7 cellular contexts compared by ENCODE assay signal in genomic region chr12:132809391-132809790, GRCh38. TPM values are rescaled to one million over a fixed set of nuclear protein-coding genes. Genes with fewer than 3 reads are reported as not detected.
A peak's percentile ranks its signal among the peaks of the same experiment; 100 is the strongest.
DNase-seq lines count a peak whose midpoint lies in the region; ATAC-seq, FAIRE-seq and TF ChIP-seq lines count a peak whose summit lies in the region.
"Not testable (repeated sequence)": the region's sequence is repeated elsewhere in the genome, so short reads cannot be mapped to it uniquely, and the experiment has no call there.

No MANE protein-coding gene starts in this region.

- H3K23me2 ChIP-seq in H1 (ENCODE audit: low read depth, low read length), result not testable (repeated sequence)

- not testable (repeated sequence) for H2BK12ac ChIP-seq in H1 (ENCODE audit: low read depth, low read length)

- not testable (repeated sequence) for H3K23ac ChIP-seq in IMR-90 (ENCODE audit: low read depth, low read length); H1 (ENCODE audit: insufficient read length)

- not testable (repeated sequence) for H4K91ac ChIP-seq in IMR-90 (ENCODE audit: insufficient read depth, low read depth, low read length); H1 (replicated peaks; ENCODE audit: insufficient read length, low read length)

- not testable (repeated sequence) for TF ChIP-seq EP300 in H1 (IDR thresholded peaks at IDR 0.05; ENCODE audit: borderline replicate concordance in 1 of 2, low read depth in 2 of 2, low read length in 2 of 2)

- not testable (repeated sequence) for H3K4ac ChIP-seq in IMR-90 (ENCODE audit: low read depth, low read length); H1 (replicated peaks; ENCODE audit: insufficient read length, low read depth, low read length)

- not testable (repeated sequence) for H2AK9ac ChIP-seq in IMR-90 (replicated peaks; ENCODE audit: low read depth, low read length, poor library complexity)

- not testable (repeated sequence) for TF ChIP-seq RAD21 in IMR-90 (IDR thresholded peaks at IDR 0.05; ENCODE audit: low read length)
- peak in 1 of 2 experiments; percentile 31; a peak in 1 of 4 replicates for TF ChIP-seq RAD21 in H1 (IDR thresholded peaks at IDR 0.05 in 1 of 2, conservative IDR thresholded peaks at IDR 0.05 in 1 of 2; ENCODE audit: low read depth in 2 of 2, low read length in 2 of 2)

- H3K4me1 ChIP-seq in IMR-90 (ENCODE audit: control insufficient read depth, insufficient read depth, low read length); Peyer's patch; H1 (replicated peaks in 1 of 4; ENCODE audit: control insufficient read depth in 3 of 4, insufficient read depth in 4 of 4, low read length in 3 of 4); right cardiac atrium (ENCODE audit: control insufficient read depth, insufficient read depth, low read length); parathyroid adenoma: not testable (repeated sequence)

- ATAC-seq in IMR-90 (ENCODE audit: low read depth); right cardiac atrium: not testable (repeated sequence)

- H2BK15ac ChIP-seq in IMR-90 (ENCODE audit: low read depth, low read length); H1 (ENCODE audit: low read length): not testable (repeated sequence)

- DNase-seq in EL (peak; percentile 26), Peyer's patch (peak in 2 of 3 donors; percentile 41 to 73), H1 (ENCODE audit: low read depth in 1 of 2, low spot score in 2 of 2) (peak in 1 of 2 experiments; percentile 82), right cardiac atrium (peak in 2 of 3 donors; percentile 77 to 80)
- not testable (repeated sequence) for DNase-seq in IMR-90
- DNase-seq in activated T-cell treated with anti-CD3 and anti-CD28 coated beads, Interleukin-2, amount 50 U/mL, for 1 hour, result peak; percentile 42

- BruUV-seq in IMR-90 (replicated peaks; lab: Mats Ljungman, UMichigan), result not testable (repeated sequence)

- not testable (repeated sequence) for H4K8ac ChIP-seq in IMR-90 (ENCODE audit: low read depth in 2 of 2, low read length in 2 of 2); H1 (ENCODE audit: extremely low read depth, insufficient read depth, low read length)

- H3K27ac ChIP-seq in IMR-90 (ENCODE audit: insufficient read depth, low read length); Peyer's patch; H1 (ENCODE audit: low read depth, low read length); right cardiac atrium (ENCODE audit: low read length); parathyroid adenoma: not testable (repeated sequence)

- not testable (repeated sequence) for H3K4me3 ChIP-seq in IMR-90 (ENCODE audit: insufficient read depth, low read depth, low read length); Peyer's patch; H1 (ENCODE audit: extremely low read depth in 1 of 4, insufficient read depth in 2 of 4, low read depth in 3 of 4, low read length in 4 of 4); right cardiac atrium (ENCODE audit: low read length); parathyroid adenoma (ENCODE audit: low read depth, low read length)

- H3K14ac ChIP-seq in IMR-90 (replicated peaks; ENCODE audit: low read depth, low read length); H1 (ENCODE audit: insufficient read length): not testable (repeated sequence)

- dilution Hi-C loops in IMR-90 (cut with HindIII; ENCODE audit: low sequenced_read_pairs, unreplicated experiment), result not testable (repeated sequence)

- H2BK20ac ChIP-seq in IMR-90 (ENCODE audit: low read depth, low read length); H1 (ENCODE audit: low read length): not testable (repeated sequence)

- peaks cover 0 to 13% of the 10 kb centered on the region in 2 experiments; a peak in 2 of 4 replicates for H3K79me2 ChIP-seq in H1 (ENCODE audit: control insufficient read depth in 1 of 2, insufficient read depth in 2 of 2, low read length in 2 of 2)
- H3K79me2 ChIP-seq in parathyroid adenoma, result peaks cover 31% of the 10 kb centered on the region

- in situ Hi-C loops in IMR-90 (cut with MboI; ENCODE audit: low sequenced_read_pairs), result not testable (repeated sequence)

- H3K18ac ChIP-seq in IMR-90 (ENCODE audit: low read depth, low read length); H1 (ENCODE audit: extremely low read depth, low read length): not testable (repeated sequence)

- H3K9me3 ChIP-seq in IMR-90 (ENCODE audit: control insufficient read depth, insufficient read depth, low read length); Peyer's patch; H1 (ENCODE audit: insufficient read depth in 2 of 2, low read depth in 1 of 2, low read length in 1 of 2); right cardiac atrium (ENCODE audit: control insufficient read depth, low read length); parathyroid adenoma (ENCODE audit: control insufficient read depth, low read length): not testable (repeated sequence)

- H2BK5ac ChIP-seq in IMR-90 (ENCODE audit: low read depth, low read length, poor library complexity, severe bottlenecking); H1 (ENCODE audit: low read depth, low read length): not testable (repeated sequence)

- not testable (repeated sequence) for H4K5ac ChIP-seq in IMR-90 (ENCODE audit: low read depth, low read length); H1 (ENCODE audit: insufficient read length, low read depth, low read length)

- not testable (repeated sequence) for H2BK120ac ChIP-seq in IMR-90 (ENCODE audit: low read depth, low read length); H1 (replicated peaks; ENCODE audit: low read depth, low read length)

- peaks cover 13 to 68% of the 10 kb centered on the region in 2 experiments for H3K79me1 ChIP-seq in IMR-90 (ENCODE audit: low read depth in 1 of 2, low read length in 2 of 2)
- H3K79me1 ChIP-seq in H1 (ENCODE audit: low read depth, low read length), result not testable (repeated sequence)

- not testable (repeated sequence) for H2AK5ac ChIP-seq in IMR-90 (ENCODE audit: low read depth, low read length); H1 (ENCODE audit: low read depth, low read length)

- not testable (repeated sequence) for H3K9ac ChIP-seq in IMR-90 (ENCODE audit: low read depth, low read length); H1 (replicated peaks in 1 of 4; ENCODE audit: extremely low read depth in 1 of 4, low read depth in 3 of 4, low read length in 3 of 4); parathyroid adenoma

- CTCF ChIA-PET in IMR-90 (lab: Yijun Ruan, JAX), result not testable (repeated sequence)
- CTCF ChIA-PET in H1 (lab: Charles Lee; ENCODE audit: partially characterized antibody), result interaction anchor here (1.1 to 2.0 kb wide), 7 partner anchors 8 to 95 kb away, joined by 3 to 10 read pairs (median 4); no protein-coding TSS in a partner anchor

- not testable (repeated sequence) for TF ChIP-seq POLR2A in IMR-90 (IDR thresholded peaks at IDR 0.05; ENCODE audit: low read depth, low read length); Peyer's patch (IDR thresholded peaks at IDR 0.05); H1 (IDR thresholded peaks at IDR 0.05; ENCODE audit: control extremely low read depth in 1 of 2, low read depth in 2 of 2, low read length in 2 of 2)

- H3K9me1 ChIP-seq in IMR-90 (ENCODE audit: insufficient read depth, low read length), result peaks cover 18% of the 10 kb centered on the region

- POLR2A ChIA-PET in IMR-90 (lab: Charles Lee; ENCODE audit: unreplicated experiment); H1 (lab: Charles Lee; ENCODE audit: partially characterized antibody): not testable (repeated sequence)

- TF ChIP-seq CTCF in IMR-90 (conservative IDR thresholded peaks at IDR 0.05; ENCODE audit: low read depth, low read length), result peak; percentile 24; the same call in 1 of the 2 replicates
- peak in 4 of 6 experiments; percentile 27 to 35 (median 30) for TF ChIP-seq CTCF in Peyer's patch (IDR thresholded peaks at IDR 0.05)
- peak; percentile 43 to 60 (median 43) for TF ChIP-seq CTCF in H1 (IDR thresholded peaks at IDR 0.05; ENCODE audit: control extremely low read depth in 1 of 3, insufficient read depth in 1 of 3, low read depth in 1 of 3, low read length in 3 of 3)
- peak; percentile 11 for TF ChIP-seq CTCF in parathyroid adenoma (IDR thresholded peaks at IDR 0.05)

- intact Hi-C loops in IMR-90 (cut with micrococcal nuclease); right cardiac atrium (cut with DNase I): not testable (repeated sequence)

- H2AFZ ChIP-seq in IMR-90 (replicated peaks; ENCODE audit: low read length, poor library complexity); H1 (ENCODE audit: low read length); parathyroid adenoma: not testable (repeated sequence)

- H3K56ac ChIP-seq in IMR-90 (ENCODE audit: extremely low read depth, insufficient read depth, low read length); H1 (replicated peaks; ENCODE audit: insufficient read length, low read depth, low read length): not testable (repeated sequence)

- H3K27me3 ChIP-seq in IMR-90 (ENCODE audit: control insufficient read depth, insufficient read depth, low read length); Peyer's patch; H1 (replicated peaks in 1 of 4; ENCODE audit: control insufficient read depth in 3 of 4, extremely low read depth in 1 of 4, insufficient read depth in 3 of 4, low read length in 3 of 4); right cardiac atrium (ENCODE audit: control insufficient read depth, insufficient read depth); parathyroid adenoma (ENCODE audit: control insufficient read depth, insufficient read depth, low read length): not testable (repeated sequence)

- WGBS in IMR-90 (ENCODE audit: extremely low coverage in 2 of 2, insufficient read length in 1 of 2), 2 experiments, result no CpG with 5 or more reads among the region's 13 CpGs
- 77% methylated on average over 12 of the region's 13 CpGs; no CpG with 5 or more reads in 1 of the 2 experiments for WGBS in H1 (ENCODE audit: extremely low coverage in 1 of 2, insufficient coverage in 1 of 2, insufficient read length in 1 of 2, insufficient replicate concordance in 2 of 2, low coverage in 1 of 2, low lambda C conversion rate in 2 of 2, missing lambda C conversion rate in 1 of 2), 2 experiments
- WGBS in right cardiac atrium, result 57% methylated on average over 13 of the region's 13 CpGs

- H3K4me2 ChIP-seq in IMR-90 (ENCODE audit: low read depth, low read length); H1 (ENCODE audit: insufficient read depth in 1 of 2, low read depth in 2 of 2, low read length in 2 of 2); parathyroid adenoma (ENCODE audit: low read length): not testable (repeated sequence)

- peaks cover 91% of the 10 kb centered on the region for H4K20me1 ChIP-seq in IMR-90 (ENCODE audit: insufficient read depth, low read length)
- peaks cover 5 to 18% of the 10 kb centered on the region in 2 experiments for H4K20me1 ChIP-seq in H1 (replicated peaks in 1 of 2; ENCODE audit: control insufficient read depth in 1 of 2, insufficient read depth in 2 of 2, low read length in 2 of 2)

- not testable (repeated sequence) for FAIRE-seq in H1 (lab: Jason Lieb, UNC)

- H3K36me3 ChIP-seq in IMR-90 (ENCODE audit: control insufficient read depth, insufficient read depth, low read length) (peaks cover 71% of the 10 kb centered on the region), Peyer's patch (peaks cover 0 to 94% (median 0%) of the 10 kb centered on the region in 3 donors), H1 (ENCODE audit: control insufficient read depth in 2 of 4, insufficient read depth in 4 of 4, low read length in 3 of 4) (peaks cover 19 to 50% (median 44%) of the 10 kb centered on the region in 4 experiments; a peak in 7 of 8 replicates)
- H3K36me3 ChIP-seq in parathyroid adenoma (ENCODE audit: control insufficient read depth, insufficient read depth, low read length), result not testable (repeated sequence)

RNA-seq across cellular contexts. Expression of gene GOLGA3, which starts 19.3 kb away (rescaled TPM):
- total RNA-seq in IMR-90 (2012; rRNA removed), result 99.8 and 102 TPM in 2 replicates
- 39.6 and 41.1 TPM in 2 replicates for polyA plus RNA-seq in IMR-90 (2012; rRNA removed)
- polyA plus RNA-seq in IMR-90 (2012; cell fraction: cytosol; rRNA removed), result 28.7 and 29.9 TPM in 2 replicates
- polyA plus RNA-seq in IMR-90 (2012; cell fraction: nucleus; rRNA removed; ENCODE audit: low replicate concordance), result 62.0 and 68.6 TPM in 2 replicates
- 10 to 100 TPM; 47.8 to 90.8 (median 76.6) TPM for total RNA-seq in Peyer's patch
- total RNA-seq in H1 (2021; fragmentation: NEBNext Ultra II Directional; extraction: Animal tissue kit (Norgen Biotek cat#: 25700)), result 33.1 and 33.4 TPM in 2 replicates
- 6.4 and 8.4 TPM in 2 replicates for polyA plus RNA-seq in H1 (2011; rRNA removed)
- 11.0 TPM for polyA plus RNA-seq in H1 (2011; cell fraction: cytosol; rRNA removed)
- polyA plus RNA-seq in H1 (2011; cell fraction: nucleus; rRNA removed), result 16.8 TPM
- 11.9 to 16.4 TPM (median 13.1 TPM) in 4 replicates for polyA plus RNA-seq in H1 (2012, experiment 1 of 2)
- 2.6 TPM for polyA plus RNA-seq in H1 (2012, experiment 2 of 2)
- polyA plus RNA-seq in H1 (2013, experiment 1 of 2), result 8.2 TPM
- 8.1 TPM for polyA plus RNA-seq in H1 (2013, experiment 2 of 2)
- polyA minus RNA-seq in H1 (2011; rRNA and poly(A)+ RNA removed), result 21.1 and 21.8 TPM in 2 replicates
- 21.1 TPM for polyA minus RNA-seq in H1 (2011; cell fraction: cytosol; rRNA and poly(A)+ RNA removed)
- polyA minus RNA-seq in H1 (2011; cell fraction: nucleus; rRNA and poly(A)+ RNA removed), result 28.4 TPM
- total RNA-seq in right cardiac atrium, result 10 to 100 TPM; 28.0 to 49.8 (median 37.2) TPM
- polyA plus RNA-seq in right cardiac atrium, result 14.6 TPM

RNA-seq across cellular contexts. Expression of gene ANKLE2, which starts 47.8 kb away (rescaled TPM):
- 63.4 and 66.4 TPM in 2 replicates for total RNA-seq in IMR-90 (2012; rRNA removed)
- polyA plus RNA-seq in IMR-90 (2012; rRNA removed), result 80.4 and 82.4 TPM in 2 replicates
- 21.2 and 34.0 TPM in 2 replicates for polyA plus RNA-seq in IMR-90 (2012; cell fraction: cytosol; rRNA removed)
- 229 and 398 TPM in 2 replicates for polyA plus RNA-seq in IMR-90 (2012; cell fraction: nucleus; rRNA removed; ENCODE audit: low replicate concordance)
- 100 to 1,000 TPM in 3 of 4 donors, 10 to 100 TPM in 1; 69.0 to 286 (median 133) TPM for total RNA-seq in Peyer's patch
- total RNA-seq in H1 (2021; fragmentation: NEBNext Ultra II Directional; extraction: Animal tissue kit (Norgen Biotek cat#: 25700)), result 58.2 and 64.9 TPM in 2 replicates
- 41.0 and 56.0 TPM in 2 replicates for polyA plus RNA-seq in H1 (2011; rRNA removed)
- polyA plus RNA-seq in H1 (2011; cell fraction: cytosol; rRNA removed), result 71.0 TPM
- polyA plus RNA-seq in H1 (2011; cell fraction: nucleus; rRNA removed), result 214 TPM
- 49.1 to 68.0 TPM (median 59.0 TPM) in 4 replicates for polyA plus RNA-seq in H1 (2012, experiment 1 of 2)
- 11.9 TPM for polyA plus RNA-seq in H1 (2012, experiment 2 of 2)
- 40.9 TPM for polyA plus RNA-seq in H1 (2013, experiment 1 of 2)
- polyA plus RNA-seq in H1 (2013, experiment 2 of 2), result 40.7 TPM
- polyA minus RNA-seq in H1 (2011; rRNA and poly(A)+ RNA removed), result 207 and 235 TPM in 2 replicates
- 59.2 TPM for polyA minus RNA-seq in H1 (2011; cell fraction: cytosol; rRNA and poly(A)+ RNA removed)
- polyA minus RNA-seq in H1 (2011; cell fraction: nucleus; rRNA and poly(A)+ RNA removed), result 148 TPM
- 10 to 100 TPM; 24.8 to 34.1 (median 26.6) TPM for total RNA-seq in right cardiac atrium
- 17.7 TPM for polyA plus RNA-seq in right cardiac atrium
